ENCODE assay signal across 1 cellular context in the genomic region with DNA sequence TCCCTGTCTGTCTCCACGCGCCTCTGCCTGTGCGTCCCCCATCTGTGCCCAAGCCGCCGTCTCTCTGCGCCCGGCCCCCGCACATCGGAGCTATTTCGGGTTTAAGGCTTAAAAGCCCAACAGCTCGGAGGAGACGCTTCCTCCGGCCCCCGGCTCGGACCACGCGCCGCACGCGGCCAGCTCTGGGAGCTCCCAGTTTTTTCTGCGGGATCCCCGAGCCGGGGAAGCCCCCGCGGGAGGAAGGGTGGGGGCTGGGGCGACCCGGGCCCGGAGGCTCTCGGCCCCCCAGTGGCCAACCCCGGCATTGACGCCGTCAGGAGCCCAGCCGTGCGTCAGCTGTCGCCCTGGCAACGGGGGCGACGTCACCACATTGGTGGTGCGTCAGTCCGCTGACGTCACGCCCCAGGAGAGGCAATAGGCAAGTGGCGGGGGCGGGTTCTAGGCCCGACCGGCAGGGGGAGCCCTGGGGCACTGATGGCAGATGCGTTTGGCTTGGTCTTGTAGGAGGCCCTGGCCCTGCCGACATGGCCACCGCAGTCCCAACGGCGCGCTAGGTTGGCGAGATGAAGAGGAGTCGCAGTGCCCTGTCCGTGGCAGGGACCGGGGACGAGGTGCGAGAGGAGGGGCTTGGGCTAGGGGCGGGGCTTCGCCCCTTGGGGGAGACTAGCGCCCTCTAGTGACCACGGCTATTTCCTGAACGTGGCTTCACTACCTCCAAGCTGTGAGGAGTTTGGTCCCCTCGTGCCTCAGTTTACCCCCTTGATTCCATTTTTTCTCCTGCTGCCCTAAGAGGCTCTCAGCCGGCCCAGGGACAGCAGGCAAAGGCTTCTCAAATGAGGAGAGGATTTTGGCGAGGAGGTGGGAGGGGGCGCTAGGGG.
TF ChIP-seq lines count a peak whose summit lies in the region.

No MANE protein-coding gene starts in this region.

TF ChIP-seq in HepG2, 621 proteins besides CTCF, POLR2A, EP300 and RAD21 (continued from another document and continues in another):
- TF ChIP-seq, protein P1, sequence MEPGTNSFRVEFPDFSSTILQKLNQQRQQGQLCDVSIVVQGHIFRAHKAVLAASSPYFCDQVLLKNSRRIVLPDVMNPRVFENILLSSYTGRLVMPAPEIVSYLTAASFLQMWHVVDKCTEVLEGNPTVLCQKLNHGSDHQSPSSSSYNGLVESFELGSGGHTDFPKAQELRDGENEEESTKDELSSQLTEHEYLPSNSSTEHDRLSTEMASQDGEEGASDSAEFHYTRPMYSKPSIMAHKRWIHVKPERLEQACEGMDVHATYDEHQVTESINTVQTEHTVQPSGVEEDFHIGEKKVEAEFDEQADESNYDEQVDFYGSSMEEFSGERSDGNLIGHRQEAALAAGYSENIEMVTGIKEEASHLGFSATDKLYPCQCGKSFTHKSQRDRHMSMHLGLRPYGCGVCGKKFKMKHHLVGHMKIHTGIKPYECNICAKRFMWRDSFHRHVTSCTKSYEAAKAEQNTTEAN (CRISPR knock-in tag; conservative IDR thresholded peaks at IDR 0.05): peak; percentile 70; the same call in 1 of the 2 replicates
- TF ChIP-seq, protein P2, sequence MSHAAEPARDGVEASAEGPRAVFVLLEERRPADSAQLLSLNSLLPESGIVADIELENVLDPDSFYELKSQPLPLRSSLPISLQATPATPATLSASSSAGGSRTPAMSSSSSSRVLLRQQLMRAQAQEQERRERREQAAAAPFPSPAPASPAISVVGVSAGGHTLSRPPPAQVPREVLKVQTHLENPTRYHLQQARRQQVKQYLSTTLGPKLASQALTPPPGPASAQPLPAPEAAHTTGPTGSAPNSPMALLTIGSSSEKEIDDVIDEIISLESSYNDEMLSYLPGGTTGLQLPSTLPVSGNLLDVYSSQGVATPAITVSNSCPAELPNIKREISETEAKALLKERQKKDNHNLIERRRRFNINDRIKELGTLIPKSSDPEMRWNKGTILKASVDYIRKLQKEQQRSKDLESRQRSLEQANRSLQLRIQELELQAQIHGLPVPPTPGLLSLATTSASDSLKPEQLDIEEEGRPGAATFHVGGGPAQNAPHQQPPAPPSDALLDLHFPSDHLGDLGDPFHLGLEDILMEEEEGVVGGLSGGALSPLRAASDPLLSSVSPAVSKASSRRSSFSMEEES (CRISPR knock-in tag; IDR thresholded peaks at IDR 0.05): no peak; the same call in 1 of the 2 replicates
- TF ChIP-seq, protein P3, sequence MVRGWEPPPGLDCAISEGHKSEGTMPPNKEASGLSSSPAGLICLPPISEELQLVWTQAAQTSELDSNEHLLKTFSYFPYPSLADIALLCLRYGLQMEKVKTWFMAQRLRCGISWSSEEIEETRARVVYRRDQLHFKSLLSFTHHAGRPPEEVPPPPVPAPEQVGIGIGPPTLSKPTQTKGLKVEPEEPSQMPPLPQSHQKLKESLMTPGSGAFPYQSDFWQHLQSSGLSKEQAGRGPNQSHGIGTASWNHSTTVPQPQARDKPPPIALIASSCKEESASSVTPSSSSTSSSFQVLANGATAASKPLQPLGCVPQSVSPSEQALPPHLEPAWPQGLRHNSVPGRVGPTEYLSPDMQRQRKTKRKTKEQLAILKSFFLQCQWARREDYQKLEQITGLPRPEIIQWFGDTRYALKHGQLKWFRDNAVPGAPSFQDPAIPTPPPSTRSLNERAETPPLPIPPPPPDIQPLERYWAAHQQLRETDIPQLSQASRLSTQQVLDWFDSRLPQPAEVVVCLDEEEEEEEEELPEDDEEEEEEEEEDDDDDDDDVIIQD (CRISPR knock-in tag; IDR thresholded peaks at IDR 0.05; ENCODE audit: low read depth): no peak
- TF ChIP-seq, protein P4, sequence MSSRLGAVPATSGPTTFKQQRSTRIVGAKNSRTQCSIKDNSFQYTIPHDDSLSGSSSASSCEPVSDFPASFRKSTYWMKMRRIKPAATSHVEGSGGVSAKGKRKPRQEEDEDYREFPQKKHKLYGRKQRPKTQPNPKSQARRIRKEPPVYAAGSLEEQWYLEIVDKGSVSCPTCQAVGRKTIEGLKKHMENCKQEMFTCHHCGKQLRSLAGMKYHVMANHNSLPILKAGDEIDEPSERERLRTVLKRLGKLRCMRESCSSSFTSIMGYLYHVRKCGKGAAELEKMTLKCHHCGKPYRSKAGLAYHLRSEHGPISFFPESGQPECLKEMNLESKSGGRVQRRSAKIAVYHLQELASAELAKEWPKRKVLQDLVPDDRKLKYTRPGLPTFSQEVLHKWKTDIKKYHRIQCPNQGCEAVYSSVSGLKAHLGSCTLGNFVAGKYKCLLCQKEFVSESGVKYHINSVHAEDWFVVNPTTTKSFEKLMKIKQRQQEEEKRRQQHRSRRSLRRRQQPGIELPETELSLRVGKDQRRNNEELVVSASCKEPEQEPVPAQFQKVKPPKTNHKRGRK (CRISPR knock-in tag; IDR thresholded peaks at IDR 0.05): no peak; the same call in 1 of the 2 replicates
- TF ChIP-seq, protein P5, sequence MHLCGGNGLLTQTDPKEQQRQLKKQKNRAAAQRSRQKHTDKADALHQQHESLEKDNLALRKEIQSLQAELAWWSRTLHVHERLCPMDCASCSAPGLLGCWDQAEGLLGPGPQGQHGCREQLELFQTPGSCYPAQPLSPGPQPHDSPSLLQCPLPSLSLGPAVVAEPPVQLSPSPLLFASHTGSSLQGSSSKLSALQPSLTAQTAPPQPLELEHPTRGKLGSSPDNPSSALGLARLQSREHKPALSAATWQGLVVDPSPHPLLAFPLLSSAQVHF (CRISPR knock-in tag; IDR thresholded peaks at IDR 0.05): no peak
- TF ChIP-seq ZNF781 (CRISPR knock-in tag; IDR thresholded peaks at IDR 0.05; ENCODE audit: borderline replicate concordance, not compliant biosample characterization): peak; percentile 48
- peak; percentile 52 for TF ChIP-seq ZNF331 (CRISPR knock-in tag; IDR thresholded peaks at IDR 0.05)
- TF ChIP-seq ZNF546 (CRISPR knock-in tag; conservative IDR thresholded peaks at IDR 0.05): no peak
- peak; percentile 83; the same call in 1 of the 2 replicates for TF ChIP-seq CHD4 (IDR thresholded peaks at IDR 0.05; ENCODE audit: borderline replicate concordance, low read length)
- TF ChIP-seq HNRNPL (IDR thresholded peaks at IDR 0.05; ENCODE audit: low read depth, low read length): 0 out of 2 replicates have a peak, but pooled peaks have one; percentile 31
- no peak for TF ChIP-seq SIX4 (CRISPR knock-in tag; IDR thresholded peaks at IDR 0.05)
- no peak for TF ChIP-seq SRSF9 (IDR thresholded peaks at IDR 0.05; ENCODE audit: borderline replicate concordance, insufficient read depth, low read depth, low read length, poor library complexity, severe bottlenecking)
- TF ChIP-seq ZNF557 (CRISPR knock-in tag; IDR thresholded peaks at IDR 0.05): no peak
- no peak for TF ChIP-seq DNMT3B (CRISPR knock-in tag; conservative IDR thresholded peaks at IDR 0.05)
- peak; percentile 98 for TF ChIP-seq RFX1 (IDR thresholded peaks at IDR 0.05)
- peak; percentile 43; the same call in 1 of the 2 replicates for TF ChIP-seq ZNF552 (CRISPR knock-in tag; IDR thresholded peaks at IDR 0.05; ENCODE audit: borderline replicate concordance)
- TF ChIP-seq ZNF703 (CRISPR knock-in tag; IDR thresholded peaks at IDR 0.05; ENCODE audit: borderline replicate concordance): no peak
- TF ChIP-seq ZC3H13 (CRISPR knock-in tag; IDR thresholded peaks at IDR 0.05): peak; percentile 86
- no peak for TF ChIP-seq SRSF4 (IDR thresholded peaks at IDR 0.05; ENCODE audit: low read depth, low read length, poor library complexity, severe bottlenecking)
- no peak for TF ChIP-seq ZNF883 (CRISPR knock-in tag; IDR thresholded peaks at IDR 0.05; ENCODE audit: not compliant biosample characterization)
- TF ChIP-seq, protein P6, sequence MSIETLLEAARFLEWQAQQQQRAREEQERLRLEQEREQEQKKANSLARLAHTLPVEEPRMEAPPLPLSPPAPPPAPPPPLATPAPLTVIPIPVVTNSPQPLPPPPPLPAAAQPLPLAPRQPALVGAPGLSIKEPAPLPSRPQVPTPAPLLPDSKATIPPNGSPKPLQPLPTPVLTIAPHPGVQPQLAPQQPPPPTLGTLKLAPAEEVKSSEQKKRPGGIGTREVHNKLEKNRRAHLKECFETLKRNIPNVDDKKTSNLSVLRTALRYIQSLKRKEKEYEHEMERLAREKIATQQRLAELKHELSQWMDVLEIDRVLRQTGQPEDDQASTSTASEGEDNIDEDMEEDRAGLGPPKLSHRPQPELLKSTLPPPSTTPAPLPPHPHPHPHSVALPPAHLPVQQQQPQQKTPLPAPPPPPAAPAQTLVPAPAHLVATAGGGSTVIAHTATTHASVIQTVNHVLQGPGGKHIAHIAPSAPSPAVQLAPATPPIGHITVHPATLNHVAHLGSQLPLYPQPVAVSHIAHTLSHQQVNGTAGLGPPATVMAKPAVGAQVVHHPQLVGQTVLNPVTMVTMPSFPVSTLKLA (IDR thresholded peaks at IDR 0.05): no peak
- no peak for TF ChIP-seq ZNF30 (CRISPR knock-in tag; IDR thresholded peaks at IDR 0.05)
- TF ChIP-seq MIER2 (CRISPR knock-in tag; IDR thresholded peaks at IDR 0.05): 0 out of 2 replicates have a peak, but pooled peaks have one; percentile 18
- TF ChIP-seq, protein P7, sequence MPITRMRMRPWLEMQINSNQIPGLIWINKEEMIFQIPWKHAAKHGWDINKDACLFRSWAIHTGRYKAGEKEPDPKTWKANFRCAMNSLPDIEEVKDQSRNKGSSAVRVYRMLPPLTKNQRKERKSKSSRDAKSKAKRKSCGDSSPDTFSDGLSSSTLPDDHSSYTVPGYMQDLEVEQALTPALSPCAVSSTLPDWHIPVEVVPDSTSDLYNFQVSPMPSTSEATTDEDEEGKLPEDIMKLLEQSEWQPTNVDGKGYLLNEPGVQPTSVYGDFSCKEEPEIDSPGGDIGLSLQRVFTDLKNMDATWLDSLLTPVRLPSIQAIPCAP (CRISPR knock-in tag; IDR thresholded peaks at IDR 0.05; ENCODE audit: low read depth): 0 out of 2 replicates have a peak, but pooled peaks have one; percentile 54
- peak; percentile 65 for TF ChIP-seq ZFY (CRISPR knock-in tag; IDR thresholded peaks at IDR 0.05)
- peak; percentile 59; the same call in 1 of the 2 replicates for TF ChIP-seq ZNF792 (CRISPR knock-in tag; IDR thresholded peaks at IDR 0.05)
- 0 out of 2 replicates have a peak, but pooled peaks have one; percentile 61 for TF ChIP-seq ZFP37 (CRISPR knock-in tag; IDR thresholded peaks at IDR 0.05; ENCODE audit: borderline replicate concordance)
- TF ChIP-seq ZNF670 (CRISPR knock-in tag; IDR thresholded peaks at IDR 0.05; ENCODE audit: borderline replicate concordance): no peak
- TF ChIP-seq ZSCAN21 (CRISPR knock-in tag; IDR thresholded peaks at IDR 0.05; ENCODE audit: borderline replicate concordance): no peak; the same call in 1 of the 2 replicates
- peak; percentile 67; the same call in 1 of the 2 replicates for TF ChIP-seq ZKSCAN8 (CRISPR knock-in tag; IDR thresholded peaks at IDR 0.05; ENCODE audit: borderline replicate concordance)
- no peak for TF ChIP-seq LCORL (IDR thresholded peaks at IDR 0.05)
- TF ChIP-seq LCORL (CRISPR knock-in tag; IDR thresholded peaks at IDR 0.05): peak; percentile 57; the same call in 1 of the 2 replicates
- no peak for TF ChIP-seq BHLHE40 (IDR thresholded peaks at IDR 0.05; ENCODE audit: low read length)
- TF ChIP-seq FOXA1 (IDR thresholded peaks at IDR 0.05): no peak
- TF ChIP-seq FOXA1 (CRISPR knock-in tag; IDR thresholded peaks at IDR 0.05): peak; percentile 55
- no peak; the same call in 1 of the 2 replicates for TF ChIP-seq PHF20 (CRISPR knock-in tag; IDR thresholded peaks at IDR 0.05)
- TF ChIP-seq ZNF780A (CRISPR knock-in tag; IDR thresholded peaks at IDR 0.05): no peak
- TF ChIP-seq ZNF7 (CRISPR knock-in tag; IDR thresholded peaks at IDR 0.05): no peak
- peak; percentile 70; the same call in 1 of the 2 replicates for TF ChIP-seq ZNF160 (CRISPR knock-in tag; IDR thresholded peaks at IDR 0.05)
- no peak for TF ChIP-seq HNRNPH1 (optimal IDR thresholded peaks at IDR 0.05; ENCODE audit: low read depth, low read length)
- no peak for TF ChIP-seq ZNF367 (CRISPR knock-in tag; IDR thresholded peaks at IDR 0.05; ENCODE audit: borderline replicate concordance)
- peak; percentile 40; the same call in 1 of the 2 replicates for TF ChIP-seq RBFOX2 (IDR thresholded peaks at IDR 0.05; ENCODE audit: low read depth, low read length)
- TF ChIP-seq, protein P8, sequence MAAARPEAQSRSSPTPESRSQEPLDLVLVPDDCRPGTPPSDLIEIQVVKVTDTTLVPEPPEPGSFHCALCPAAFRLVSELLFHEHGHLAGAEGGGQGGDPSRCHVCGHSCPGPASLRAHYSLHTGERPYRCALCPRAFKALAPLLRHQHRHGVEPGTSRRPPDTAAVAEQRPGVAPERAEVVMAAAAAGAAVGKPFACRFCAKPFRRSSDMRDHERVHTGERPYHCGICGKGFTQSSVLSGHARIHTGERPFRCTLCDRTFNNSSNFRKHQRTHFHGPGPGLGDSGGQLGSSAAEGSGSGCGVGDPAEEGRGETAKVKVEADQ (CRISPR knock-in tag; IDR thresholded peaks at IDR 0.05; ENCODE audit: borderline replicate concordance): no peak; the same call in 1 of the 2 replicates
- peak; percentile 86 for TF ChIP-seq ADNP (CRISPR knock-in tag; IDR thresholded peaks at IDR 0.05)
- TF ChIP-seq MIER3 (CRISPR knock-in tag; IDR thresholded peaks at IDR 0.05; ENCODE audit: borderline replicate concordance): peak; percentile 78; the same call in 1 of the 2 replicates
- TF ChIP-seq ZMYM3 (CRISPR knock-in tag; IDR thresholded peaks at IDR 0.05): peak; percentile 87
- TF ChIP-seq ZNF225 (CRISPR knock-in tag; IDR thresholded peaks at IDR 0.05): peak; percentile 53; the same call in 1 of the 2 replicates
- peak; percentile 76; the same call in 1 of the 2 replicates for TF ChIP-seq RFXAP (CRISPR knock-in tag; IDR thresholded peaks at IDR 0.05; ENCODE audit: borderline replicate concordance)
- TF ChIP-seq ZNF460 (CRISPR knock-in tag; IDR thresholded peaks at IDR 0.05; ENCODE audit: borderline replicate concordance): no peak; the same call in 1 of the 2 replicates
- TF ChIP-seq ZNF773 (CRISPR knock-in tag; IDR thresholded peaks at IDR 0.05; ENCODE audit: borderline replicate concordance): no peak
- peak; percentile 35; the same call in 1 of the 2 replicates for TF ChIP-seq TBP (CRISPR knock-in tag; IDR thresholded peaks at IDR 0.05)
- TF ChIP-seq CBX5 (CRISPR knock-in tag; IDR thresholded peaks at IDR 0.05; ENCODE audit: borderline replicate concordance): peak; percentile 83
- no peak for TF ChIP-seq MAFF (IDR thresholded peaks at IDR 0.05; ENCODE audit: low read depth, low read length)
- peak; percentile 30 for TF ChIP-seq RBM39 (IDR thresholded peaks at IDR 0.05; ENCODE audit: low read depth, low read length, poor library complexity, severe bottlenecking)
- no peak for TF ChIP-seq EEA1 (CRISPR knock-in tag; IDR thresholded peaks at IDR 0.05; ENCODE audit: borderline replicate concordance)
- TF ChIP-seq, protein P9, sequence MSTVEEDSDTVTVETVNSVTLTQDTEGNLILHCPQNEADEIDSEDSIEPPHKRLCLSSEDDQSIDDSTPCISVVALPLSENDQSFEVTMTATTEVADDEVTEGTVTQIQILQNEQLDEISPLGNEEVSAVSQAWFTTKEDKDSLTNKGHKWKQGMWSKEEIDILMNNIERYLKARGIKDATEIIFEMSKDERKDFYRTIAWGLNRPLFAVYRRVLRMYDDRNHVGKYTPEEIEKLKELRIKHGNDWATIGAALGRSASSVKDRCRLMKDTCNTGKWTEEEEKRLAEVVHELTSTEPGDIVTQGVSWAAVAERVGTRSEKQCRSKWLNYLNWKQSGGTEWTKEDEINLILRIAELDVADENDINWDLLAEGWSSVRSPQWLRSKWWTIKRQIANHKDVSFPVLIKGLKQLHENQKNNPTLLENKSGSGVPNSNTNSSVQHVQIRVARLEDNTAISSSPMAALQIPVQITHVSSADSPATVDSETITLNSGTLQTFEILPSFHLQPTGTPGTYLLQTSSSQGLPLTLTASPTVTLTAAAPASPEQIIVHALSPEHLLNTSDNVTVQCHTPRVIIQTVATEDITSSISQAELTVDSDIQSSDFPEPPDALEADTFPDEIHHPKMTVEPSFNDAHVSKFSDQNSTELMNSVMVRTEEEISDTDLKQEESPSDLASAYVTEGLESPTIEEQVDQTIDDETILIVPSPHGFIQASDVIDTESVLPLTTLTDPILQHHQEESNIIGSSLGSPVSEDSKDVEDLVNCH (CRISPR knock-in tag; IDR thresholded peaks at IDR 0.05): no peak
- peak; percentile 84 for TF ChIP-seq THAP11 (CRISPR knock-in tag; IDR thresholded peaks at IDR 0.05)
